Comparison of ENCODE assay signal across 3 cellular contexts in the genomic region with DNA sequence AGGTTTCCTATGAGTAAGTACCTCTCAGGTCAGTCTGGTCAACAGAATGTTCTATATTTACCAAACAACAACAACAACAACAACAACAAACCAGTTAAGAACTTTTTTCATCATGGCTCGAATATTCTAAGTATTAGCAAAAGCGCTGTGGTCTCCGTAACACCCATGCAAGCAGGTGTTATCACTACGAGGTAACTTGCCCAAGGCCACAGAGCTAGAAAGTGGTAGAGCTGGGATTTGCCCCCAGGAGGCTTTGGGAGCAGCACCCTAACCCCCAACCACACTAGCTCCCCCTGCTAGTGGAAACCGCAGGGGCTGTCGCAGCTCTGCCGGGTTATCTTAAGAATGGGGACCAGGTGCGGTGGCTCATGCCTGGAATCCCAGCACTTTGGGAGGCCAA.
"Had no signal": no experiment of that assay in that cellular context is flagged by ENCODE, and none has a peak within 500 bp of the region (broad histone marks: within the 10 kb centered on the region; RNA-seq: fewer than 3 reads in every experiment).

No MANE protein-coding gene starts in this region.

- H3K4me3 ChIP-seq: GM12878 had no signal

- ATAC-seq: GM12878 had no signal

- DNase-seq: GDM1, GF-D8 had no signal
